In the genomic region with DNA sequence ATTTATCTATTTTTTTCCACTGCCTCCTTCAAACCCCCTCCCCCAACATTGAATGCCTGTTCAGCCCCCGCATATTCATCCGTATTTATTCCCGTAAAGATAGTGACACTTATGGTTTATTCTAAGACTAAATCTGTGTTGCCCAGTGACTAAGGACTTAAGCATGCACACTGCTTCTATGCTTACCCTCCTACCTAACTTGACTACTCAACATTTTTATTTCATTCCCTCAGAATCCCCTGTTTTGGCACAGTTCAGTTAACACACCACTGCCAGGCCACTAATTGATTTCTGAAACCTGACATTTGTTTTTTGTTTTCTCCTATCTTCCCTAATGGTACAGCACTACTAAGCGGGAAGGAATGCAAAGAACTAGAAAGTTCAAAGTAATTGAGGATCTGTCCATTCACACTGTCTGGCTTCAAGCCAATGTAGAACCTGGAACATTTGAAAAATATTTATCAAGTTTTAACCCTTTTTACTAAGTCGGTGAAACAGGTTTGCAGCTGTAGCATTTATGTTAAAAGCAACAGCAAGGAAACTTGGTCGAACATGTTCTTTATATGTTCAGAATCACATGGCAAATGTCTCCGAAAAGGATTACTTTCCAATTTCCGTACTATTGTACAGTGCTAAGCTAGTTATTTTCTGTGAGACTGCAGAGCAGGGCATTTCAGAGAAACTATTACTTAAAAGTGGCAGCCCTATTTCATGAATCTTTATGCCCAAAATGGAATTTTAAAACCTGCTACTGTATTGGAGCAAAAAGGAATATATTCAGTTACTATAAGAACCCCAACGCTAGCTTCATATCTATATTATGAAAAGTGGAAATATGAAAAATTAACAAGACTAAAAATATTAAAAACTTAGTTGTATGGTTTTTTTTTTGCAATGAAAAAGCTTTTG, we compare ENCODE assay signal across 2 cellular contexts.
TF ChIP-seq lines count a peak whose summit lies in the region.

No MANE protein-coding gene starts in this region.

TF ChIP-seq in HCT116, 20 proteins besides CTCF, POLR2A, EP300 and RAD21 (continued from another document):
- TF ChIP-seq FOSL1 (IDR thresholded peaks at IDR 0.05; ENCODE audit: low read depth): peak; percentile 79; the same call in 1 of the 2 replicates
- TF ChIP-seq ZFX (IDR thresholded peaks at IDR 0.05): no peak
- TF ChIP-seq, protein P1, sequence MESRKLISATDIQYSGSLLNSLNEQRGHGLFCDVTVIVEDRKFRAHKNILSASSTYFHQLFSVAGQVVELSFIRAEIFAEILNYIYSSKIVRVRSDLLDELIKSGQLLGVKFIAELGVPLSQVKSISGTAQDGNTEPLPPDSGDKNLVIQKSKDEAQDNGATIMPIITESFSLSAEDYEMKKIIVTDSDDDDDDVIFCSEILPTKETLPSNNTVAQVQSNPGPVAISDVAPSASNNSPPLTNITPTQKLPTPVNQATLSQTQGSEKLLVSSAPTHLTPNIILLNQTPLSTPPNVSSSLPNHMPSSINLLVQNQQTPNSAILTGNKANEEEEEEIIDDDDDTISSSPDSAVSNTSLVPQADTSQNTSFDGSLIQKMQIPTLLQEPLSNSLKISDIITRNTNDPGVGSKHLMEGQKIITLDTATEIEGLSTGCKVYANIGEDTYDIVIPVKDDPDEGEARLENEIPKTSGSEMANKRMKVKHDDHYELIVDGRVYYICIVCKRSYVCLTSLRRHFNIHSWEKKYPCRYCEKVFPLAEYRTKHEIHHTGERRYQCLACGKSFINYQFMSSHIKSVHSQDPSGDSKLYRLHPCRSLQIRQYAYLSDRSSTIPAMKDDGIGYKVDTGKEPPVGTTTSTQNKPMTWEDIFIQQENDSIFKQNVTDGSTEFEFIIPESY (IDR thresholded peaks at IDR 0.05; ENCODE audit: extremely low read depth, insufficient replicate concordance, low read length): no peak
- no peak for TF ChIP-seq ELF1 (IDR thresholded peaks at IDR 0.05; ENCODE audit: borderline replicate concordance, low read depth)
- peak; percentile 71 for TF ChIP-seq JUND (IDR thresholded peaks at IDR 0.05)
- TF ChIP-seq, protein P2, sequence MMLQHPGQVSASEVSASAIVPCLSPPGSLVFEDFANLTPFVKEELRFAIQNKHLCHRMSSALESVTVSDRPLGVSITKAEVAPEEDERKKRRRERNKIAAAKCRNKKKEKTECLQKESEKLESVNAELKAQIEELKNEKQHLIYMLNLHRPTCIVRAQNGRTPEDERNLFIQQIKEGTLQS (IDR thresholded peaks at IDR 0.05): 0 out of 2 replicates have a peak, but pooled peaks have one; percentile 29
- TF ChIP-seq CEBPB (IDR thresholded peaks at IDR 0.05; ENCODE audit: low read depth): no peak; the same call in 1 of the 2 replicates
- TF ChIP-seq EZH2phosphoT487 (IDR thresholded peaks at IDR 0.05; ENCODE audit: borderline replicate concordance): no peak
- peak; percentile 61 for TF ChIP-seq SP1 (IDR thresholded peaks at IDR 0.05; ENCODE audit: low read depth)
- TF ChIP-seq, protein P3, sequence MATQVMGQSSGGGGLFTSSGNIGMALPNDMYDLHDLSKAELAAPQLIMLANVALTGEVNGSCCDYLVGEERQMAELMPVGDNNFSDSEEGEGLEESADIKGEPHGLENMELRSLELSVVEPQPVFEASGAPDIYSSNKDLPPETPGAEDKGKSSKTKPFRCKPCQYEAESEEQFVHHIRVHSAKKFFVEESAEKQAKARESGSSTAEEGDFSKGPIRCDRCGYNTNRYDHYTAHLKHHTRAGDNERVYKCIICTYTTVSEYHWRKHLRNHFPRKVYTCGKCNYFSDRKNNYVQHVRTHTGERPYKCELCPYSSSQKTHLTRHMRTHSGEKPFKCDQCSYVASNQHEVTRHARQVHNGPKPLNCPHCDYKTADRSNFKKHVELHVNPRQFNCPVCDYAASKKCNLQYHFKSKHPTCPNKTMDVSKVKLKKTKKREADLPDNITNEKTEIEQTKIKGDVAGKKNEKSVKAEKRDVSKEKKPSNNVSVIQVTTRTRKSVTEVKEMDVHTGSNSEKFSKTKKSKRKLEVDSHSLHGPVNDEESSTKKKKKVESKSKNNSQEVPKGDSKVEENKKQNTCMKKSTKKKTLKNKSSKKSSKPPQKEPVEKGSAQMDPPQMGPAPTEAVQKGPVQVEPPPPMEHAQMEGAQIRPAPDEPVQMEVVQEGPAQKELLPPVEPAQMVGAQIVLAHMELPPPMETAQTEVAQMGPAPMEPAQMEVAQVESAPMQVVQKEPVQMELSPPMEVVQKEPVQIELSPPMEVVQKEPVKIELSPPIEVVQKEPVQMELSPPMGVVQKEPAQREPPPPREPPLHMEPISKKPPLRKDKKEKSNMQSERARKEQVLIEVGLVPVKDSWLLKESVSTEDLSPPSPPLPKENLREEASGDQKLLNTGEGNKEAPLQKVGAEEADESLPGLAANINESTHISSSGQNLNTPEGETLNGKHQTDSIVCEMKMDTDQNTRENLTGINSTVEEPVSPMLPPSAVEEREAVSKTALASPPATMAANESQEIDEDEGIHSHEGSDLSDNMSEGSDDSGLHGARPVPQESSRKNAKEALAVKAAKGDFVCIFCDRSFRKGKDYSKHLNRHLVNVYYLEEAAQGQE (IDR thresholded peaks at IDR 0.05; ENCODE audit: low read depth): no peak
- TF ChIP-seq, protein P4, sequence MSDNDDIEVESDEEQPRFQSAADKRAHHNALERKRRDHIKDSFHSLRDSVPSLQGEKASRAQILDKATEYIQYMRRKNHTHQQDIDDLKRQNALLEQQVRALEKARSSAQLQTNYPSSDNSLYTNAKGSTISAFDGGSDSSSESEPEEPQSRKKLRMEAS (IDR thresholded peaks at IDR 0.05): no peak
- TF ChIP-seq EGR1 (IDR thresholded peaks at IDR 0.05; ENCODE audit: low read depth): peak; percentile 72
- no peak for TF ChIP-seq SRF (IDR thresholded peaks at IDR 0.05; ENCODE audit: low read depth)
- TF ChIP-seq ZNF274 (IDR thresholded peaks at IDR 0.05; ENCODE audit: low read depth, low read length): no peak
- TF ChIP-seq POLR2AphosphoS5 (IDR thresholded peaks at IDR 0.05; ENCODE audit: low read depth, low read length): peak; percentile 29; the same call in 1 of the 2 replicates
- no peak for TF ChIP-seq EZH2 (IDR thresholded peaks at IDR 0.05)
TF ChIP-seq in HCT116: peak in this region for 9.

TF ChIP-seq in SK-N-SH, 30 proteins besides CTCF, POLR2A, EP300 and RAD21:
- TF ChIP-seq, protein P3 (IDR thresholded peaks at IDR 0.05; ENCODE audit: low read depth, low read length): no peak
- TF ChIP-seq, protein P4 (IDR thresholded peaks at IDR 0.05; ENCODE audit: low read depth): 0 out of 2 replicates have a peak, but pooled peaks have one; percentile 19
- TF ChIP-seq GATA2 (CRISPR knock-in tag; IDR thresholded peaks at IDR 0.05) (no peak), TEAD4 (IDR thresholded peaks at IDR 0.05; ENCODE audit: borderline replicate concordance, insufficient read depth) (peak; percentile 34; the same call in 1 of the 2 replicates), TAF1 (IDR thresholded peaks at IDR 0.05; ENCODE audit: borderline replicate concordance, low read depth, low read length) (no peak), TCF12 (IDR thresholded peaks at IDR 0.05) (peak; percentile 69), POLR2AphosphoS5 (IDR thresholded peaks at IDR 0.05; ENCODE audit: low read depth, low read length) (no peak), FOXM1 (IDR thresholded peaks at IDR 0.05; ENCODE audit: low read depth) (no peak), YY1 (IDR thresholded peaks at IDR 0.05; ENCODE audit: low read depth) (no peak), SMC3 (IDR thresholded peaks at IDR 0.05; ENCODE audit: low read depth, low read length) (no peak), RFX5 (IDR thresholded peaks at IDR 0.05; ENCODE audit: low read length) (no peak), NRF1 (IDR thresholded peaks at IDR 0.05; ENCODE audit: low read depth, low read length) (no peak), MXI1 (IDR thresholded peaks at IDR 0.05; ENCODE audit: low read depth, low read length) (no peak), JUND (IDR thresholded peaks at IDR 0.05) (peak; percentile 67), CHD2 (IDR thresholded peaks at IDR 0.05; ENCODE audit: low read length, partially characterized antibody) (no peak), FOSL2 (IDR thresholded peaks at IDR 0.05; ENCODE audit: borderline replicate concordance, low read depth) (peak; percentile 39; the same call in 1 of the 2 replicates), SIN3A (IDR thresholded peaks at IDR 0.05; ENCODE audit: borderline replicate concordance, low read depth, low read length) (no peak), MEF2A (IDR thresholded peaks at IDR 0.05; ENCODE audit: borderline replicate concordance, low read depth) (no peak), NFIC (IDR thresholded peaks at IDR 0.05; ENCODE audit: borderline replicate concordance) (peak; percentile 88), EZH2phosphoT487 (IDR thresholded peaks at IDR 0.05; ENCODE audit: borderline replicate concordance, low read depth) (no peak), RXRA (IDR thresholded peaks at IDR 0.05; ENCODE audit: borderline replicate concordance, low read depth) (no peak), RCOR1 (IDR thresholded peaks at IDR 0.05; ENCODE audit: low read length) (no peak), ELF1 (IDR thresholded peaks at IDR 0.05) (no peak), GABPA (IDR thresholded peaks at IDR 0.05; ENCODE audit: low read depth) (no peak), FOXJ3 (CRISPR knock-in tag; IDR thresholded peaks at IDR 0.05) (no peak)
- TF ChIP-seq, protein P5, sequence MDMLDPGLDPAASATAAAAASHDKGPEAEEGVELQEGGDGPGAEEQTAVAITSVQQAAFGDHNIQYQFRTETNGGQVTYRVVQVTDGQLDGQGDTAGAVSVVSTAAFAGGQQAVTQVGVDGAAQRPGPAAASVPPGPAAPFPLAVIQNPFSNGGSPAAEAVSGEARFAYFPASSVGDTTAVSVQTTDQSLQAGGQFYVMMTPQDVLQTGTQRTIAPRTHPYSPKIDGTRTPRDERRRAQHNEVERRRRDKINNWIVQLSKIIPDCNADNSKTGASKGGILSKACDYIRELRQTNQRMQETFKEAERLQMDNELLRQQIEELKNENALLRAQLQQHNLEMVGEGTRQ (IDR thresholded peaks at IDR 0.05; ENCODE audit: borderline replicate concordance, low read depth, low read length): no peak
- TF ChIP-seq, protein P6, sequence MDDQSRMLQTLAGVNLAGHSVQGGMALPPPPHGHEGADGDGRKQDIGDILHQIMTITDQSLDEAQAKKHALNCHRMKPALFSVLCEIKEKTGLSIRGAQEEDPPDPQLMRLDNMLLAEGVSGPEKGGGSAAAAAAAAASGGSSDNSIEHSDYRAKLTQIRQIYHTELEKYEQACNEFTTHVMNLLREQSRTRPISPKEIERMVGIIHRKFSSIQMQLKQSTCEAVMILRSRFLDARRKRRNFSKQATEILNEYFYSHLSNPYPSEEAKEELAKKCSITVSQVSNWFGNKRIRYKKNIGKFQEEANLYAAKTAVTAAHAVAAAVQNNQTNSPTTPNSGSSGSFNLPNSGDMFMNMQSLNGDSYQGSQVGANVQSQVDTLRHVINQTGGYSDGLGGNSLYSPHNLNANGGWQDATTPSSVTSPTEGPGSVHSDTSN (IDR thresholded peaks at IDR 0.05): peak; percentile 23; the same call in 1 of the 2 replicates
- TF ChIP-seq, protein P7, sequence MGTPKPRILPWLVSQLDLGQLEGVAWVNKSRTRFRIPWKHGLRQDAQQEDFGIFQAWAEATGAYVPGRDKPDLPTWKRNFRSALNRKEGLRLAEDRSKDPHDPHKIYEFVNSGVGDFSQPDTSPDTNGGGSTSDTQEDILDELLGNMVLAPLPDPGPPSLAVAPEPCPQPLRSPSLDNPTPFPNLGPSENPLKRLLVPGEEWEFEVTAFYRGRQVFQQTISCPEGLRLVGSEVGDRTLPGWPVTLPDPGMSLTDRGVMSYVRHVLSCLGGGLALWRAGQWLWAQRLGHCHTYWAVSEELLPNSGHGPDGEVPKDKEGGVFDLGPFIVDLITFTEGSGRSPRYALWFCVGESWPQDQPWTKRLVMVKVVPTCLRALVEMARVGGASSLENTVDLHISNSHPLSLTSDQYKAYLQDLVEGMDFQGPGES (IDR thresholded peaks at IDR 0.05; ENCODE audit: low read depth, low read length): no peak
- TF ChIP-seq, protein P8, sequence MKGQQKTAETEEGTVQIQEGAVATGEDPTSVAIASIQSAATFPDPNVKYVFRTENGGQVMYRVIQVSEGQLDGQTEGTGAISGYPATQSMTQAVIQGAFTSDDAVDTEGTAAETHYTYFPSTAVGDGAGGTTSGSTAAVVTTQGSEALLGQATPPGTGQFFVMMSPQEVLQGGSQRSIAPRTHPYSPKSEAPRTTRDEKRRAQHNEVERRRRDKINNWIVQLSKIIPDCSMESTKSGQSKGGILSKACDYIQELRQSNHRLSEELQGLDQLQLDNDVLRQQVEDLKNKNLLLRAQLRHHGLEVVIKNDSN (IDR thresholded peaks at IDR 0.05; ENCODE audit: borderline replicate concordance, low read depth): no peak
- TF ChIP-seq, protein P1 (IDR thresholded peaks at IDR 0.05; ENCODE audit: borderline replicate concordance, low read depth): no peak
